ENCODE assay signal across 20 cellular contexts in genomic region chr9:69214939-69215338, GRCh38.
"Had no signal": no experiment of that assay in that cellular context is flagged by ENCODE, and none has a peak within 500 bp of the region (broad histone marks: within the 10 kb centered on the region; RNA-seq: fewer than 3 reads in every experiment).

No MANE protein-coding gene starts in this region.

- H3K27ac Mint-ChIP-seq: immature natural killer cell; naive thymus-derived CD4-positive, alpha-beta T cell; stimulated activated effector memory CD8-positive, alpha-beta T cell treated with anti-CD3 and anti-CD28 coated beads, Interleukin-12 subunit alpha, Interleukin-12 subunit beta, amount 100 ng/mL, for 72 hours had no signal

- H3K27me3 Mint-ChIP-seq: naive thymus-derived CD4-positive, alpha-beta T cell had no signal

- H3K36me3 Mint-ChIP-seq: stimulated activated effector memory CD8-positive, alpha-beta T cell treated with anti-CD3 and anti-CD28 coated beads, Interleukin-12 subunit alpha, Interleukin-12 subunit beta, amount 100 ng/mL, for 72 hours had no signal

- H3K4me1 ChIP-seq: suprapubic skin, vagina had no signal

- H3K4me3 Mint-ChIP-seq: immature natural killer cell; naive thymus-derived CD4-positive, alpha-beta T cell; stimulated activated effector memory CD8-positive, alpha-beta T cell treated with anti-CD3 and anti-CD28 coated beads, Interleukin-12 subunit alpha, Interleukin-12 subunit beta, amount 100 ng/mL, for 72 hours had no signal

- H3K4me3 ChIP-seq: coronary artery, dorsolateral prefrontal cortex, gastrocnemius medialis, lung, suprapubic skin, tibial artery, upper lobe of left lung, vagina had no signal

- DNase-seq: central memory CD4-positive, alpha-beta T cell; dorsolateral prefrontal cortex; effector CD8-positive, alpha-beta T cell; gastrocnemius medialis; immature natural killer cell; mesenchymal stem cell; naive thymus-derived CD4-positive, alpha-beta T cell; posterior cingulate gyrus; stimulated activated CD4-positive, alpha-beta T cell treated with anti-CD3 and anti-CD28 coated beads, Interleukin-4, amount 100 ng/mL, for 1 hour; stimulated activated CD8-positive, alpha-beta memory T cell treated with anti-CD3 and anti-CD28 coated beads, Interleukin-4, amount 100 ng/mL, for 48 hours; stimulated activated naive CD8-positive, alpha-beta T cell treated with anti-CD3 and anti-CD28 coated beads, Interleukin-15, Interleukin-2, amounts not matched to agents 100 U/mL and 50 U/mL, for 24 hours; tibial artery; upper lobe of left lung had no signal

- H3K9me3 ChIP-seq: gastrocnemius medialis, neutrophil, suprapubic skin, tibial artery, upper lobe of left lung, vagina had no signal

- ATAC-seq: esophagus mucosa; gastrocnemius medialis; naive thymus-derived CD4-positive, alpha-beta T cell; stimulated activated effector memory CD8-positive, alpha-beta T cell treated with anti-CD3 and anti-CD28 coated beads, Interleukin-12 subunit alpha, Interleukin-12 subunit beta, amount 100 ng/mL, for 72 hours; stimulated activated naive CD8-positive, alpha-beta T cell treated with anti-CD3 and anti-CD28 coated beads, Interleukin-15, Interleukin-2, amounts not matched to agents 100 U/mL and 50 U/mL, for 24 hours had no signal

- H3K27me3 ChIP-seq: dorsolateral prefrontal cortex, gastrocnemius medialis, neutrophil, suprapubic skin, tibial artery, upper lobe of left lung, vagina had no signal

- H3K4me1 Mint-ChIP-seq: immature natural killer cell; stimulated activated effector memory CD8-positive, alpha-beta T cell treated with anti-CD3 and anti-CD28 coated beads, Interleukin-12 subunit alpha, Interleukin-12 subunit beta, amount 100 ng/mL, for 72 hours had no signal

- H3K27ac ChIP-seq: coronary artery, gastrocnemius medialis, neutrophil, suprapubic skin, tibial artery, upper lobe of left lung, vagina had no signal

- H3K9me3 Mint-ChIP-seq: immature natural killer cell; naive thymus-derived CD4-positive, alpha-beta T cell; stimulated activated effector memory CD8-positive, alpha-beta T cell treated with anti-CD3 and anti-CD28 coated beads, Interleukin-12 subunit alpha, Interleukin-12 subunit beta, amount 100 ng/mL, for 72 hours had no signal
